8 cellular contexts compared by ENCODE assay signal in genomic region chr9:19232830-19233194, GRCh38. TPM values are rescaled to one million over a fixed set of nuclear protein-coding genes. Genes with fewer than 3 reads are reported as not detected.
DNase-seq lines count a peak whose midpoint lies in the region; ATAC-seq and TF ChIP-seq lines count a peak whose summit lies in the region.

No MANE protein-coding gene starts in this region.

- H3K27me3 ChIP-seq in BLaER1 treated with 17β-estradiol and CSF1 and Interleukin-3, amounts not matched to agents 10 nM and 100 nM: peaks cover 0 to 29% (median 23%) of the 10 kb centered on the region in 11 experiments; a peak in 19 of 22 replicates
- H3K27me3 ChIP-seq in GM23248 (replicated peaks; ENCODE audit: insufficient read depth) (no peaks in the 10 kb centered on the region), SU-DHL-6 (ENCODE audit: low read length) (no peaks in the 10 kb centered on the region), kidney epithelial cell (ENCODE audit: control insufficient read depth, insufficient read depth, low read length) (no peaks in the 10 kb centered on the region), mesendoderm (ENCODE audit: insufficient read depth, low read length, poor library complexity) (no peaks in the 10 kb centered on the region)

- no peak overlapping the region for H4K8ac ChIP-seq in mesendoderm (ENCODE audit: low read depth, low read length)

- H3K56ac ChIP-seq in mesendoderm (ENCODE audit: low read length): no peak overlapping the region

- H3K27ac ChIP-seq in BLaER1 treated with 17β-estradiol and CSF1 and Interleukin-3, amounts not matched to agents 10 nM and 100 nM: peak overlapping the region in 2 of 11 experiments; percentile 96 to 97; a peak in 2 of 22 replicates
- peak overlapping the region; percentile 88 for H3K27ac ChIP-seq in GM23248
- no peak overlapping the region for H3K27ac ChIP-seq in SU-DHL-6 (ENCODE audit: low read depth, low read length)
- no peak overlapping the region for H3K27ac ChIP-seq in mesendoderm (ENCODE audit: low read depth, low read length)

- no peaks in the 10 kb centered on the region for H3K36me3 Mint-ChIP-seq in T-helper 17 cell (ENCODE audit: low read depth)

- WGBS in GM23248 (ENCODE audit: low coverage in 1 of 2, low lambda C conversion rate in 2 of 2, missing lambda C conversion rate in 2 of 2), 2 experiments: 0 to 5% methylated on average over 1 of the region's 1 CpG
- WGBS in mesendoderm (ENCODE audit: extremely low coverage, insufficient coverage, low lambda C conversion rate): no CpG with 5 or more reads among the region's 1 CpG

- no peak overlapping the region for H2BK15ac ChIP-seq in mesendoderm (replicated peaks; ENCODE audit: low read depth)

- peaks cover 2% of the 10 kb centered on the region for H3K79me1 ChIP-seq in mesendoderm (ENCODE audit: low read length)

- H2AFZ ChIP-seq in GM23248: peak overlapping the region; percentile 82; the same call in 1 of the 2 replicates
- no peak overlapping the region for H2AFZ ChIP-seq in SU-DHL-6 (ENCODE audit: low read depth, low read length, severe bottlenecking)

- H3K27ac Mint-ChIP-seq in T-helper 17 cell: no peak overlapping the region

- H2AK5ac ChIP-seq in mesendoderm (ENCODE audit: low read length): no peak overlapping the region

- no peak overlapping the region for H2BK5ac ChIP-seq in mesendoderm (ENCODE audit: low read length)

- peaks cover 25 to 63% (median 31%) of the 10 kb centered on the region in 10 experiments for H3K4me1 ChIP-seq in BLaER1 treated with 17β-estradiol and CSF1 and Interleukin-3, amounts not matched to agents 10 nM and 100 nM
- H3K4me1 ChIP-seq in GM23248 (ENCODE audit: insufficient read depth): peaks cover 16% of the 10 kb centered on the region; the same call in 1 of the 2 replicates
- peaks cover 4% of the 10 kb centered on the region for H3K4me1 ChIP-seq in mesendoderm (ENCODE audit: control insufficient read depth, low read depth, low read length)

- no peak overlapping the region for H3K4me3 Mint-ChIP-seq in T-helper 17 cell

- in situ Hi-C loops in GM23248 (cut with MboI): no loop called here

- H3K23ac ChIP-seq in mesendoderm (ENCODE audit: low read length): no peak overlapping the region

- H4K5ac ChIP-seq in mesendoderm (ENCODE audit: low read length): no peak overlapping the region

- H3K4me3 ChIP-seq in BLaER1 treated with 17β-estradiol and CSF1 and Interleukin-3, amounts not matched to agents 10 nM and 100 nM: peak overlapping the region in 9 of 10 experiments; percentile 85 to 100 (median 95); a peak in 12 of 20 replicates
- H3K4me3 ChIP-seq in GM23248 (peak overlapping the region; percentile 94), SU-DHL-6 (ENCODE audit: insufficient read depth, low read length, poor library complexity, severe bottlenecking) (no peak overlapping the region), kidney epithelial cell (ENCODE audit: low read depth, low read length) (peak overlapping the region; percentile 77), mesendoderm (ENCODE audit: low read length) (no peak overlapping the region)

- H3K4me1 Mint-ChIP-seq in T-helper 17 cell: peaks cover 14% of the 10 kb centered on the region

- H3K9me2 ChIP-seq in GM23248 (ENCODE audit: insufficient read depth): no peaks in the 10 kb centered on the region
- no peaks in the 10 kb centered on the region for H3K9me2 ChIP-seq in SU-DHL-6 (replicated peaks; ENCODE audit: insufficient read depth, low read length)

- H3K36me3 ChIP-seq in BLaER1 treated with 17β-estradiol and CSF1 and Interleukin-3, amounts not matched to agents 10 nM and 100 nM: peaks cover 0 to 24% (median 0%) of the 10 kb centered on the region in 11 experiments; a peak in 4 of 22 replicates
- H3K36me3 ChIP-seq in GM23248 (ENCODE audit: low read depth): no peaks in the 10 kb centered on the region
- H3K36me3 ChIP-seq in SU-DHL-6 (ENCODE audit: low read length): no peaks in the 10 kb centered on the region
- H3K36me3 ChIP-seq in kidney epithelial cell (ENCODE audit: control insufficient read depth, insufficient read depth, low read length): no peaks in the 10 kb centered on the region
- H3K36me3 ChIP-seq in mesendoderm (ENCODE audit: control insufficient read depth, insufficient read depth, low read length): no peaks in the 10 kb centered on the region

- peaks cover 12 to 65% (median 52%) of the 10 kb centered on the region in 11 experiments; a peak in 20 of 22 replicates for H4K20me1 ChIP-seq in BLaER1 treated with 17β-estradiol and CSF1 and Interleukin-3, amounts not matched to agents 10 nM and 100 nM
- H4K20me1 ChIP-seq in GM23248 (ENCODE audit: insufficient read depth): no peaks in the 10 kb centered on the region; the same call in 1 of the 2 replicates
- H4K20me1 ChIP-seq in SU-DHL-6 (ENCODE audit: low read depth, low read length): peaks cover 13% of the 10 kb centered on the region; the same call in 1 of the 2 replicates

- H3K4me2 ChIP-seq in BLaER1 treated with 17β-estradiol and CSF1 and Interleukin-3, amounts not matched to agents 10 nM and 100 nM: peak overlapping the region; percentile 82 to 98 (median 90)
- peak overlapping the region; percentile 95 for H3K4me2 ChIP-seq in GM23248 (ENCODE audit: unreplicated experiment)
- peak overlapping the region; percentile 76 for H3K4me2 ChIP-seq in SU-DHL-6 (ENCODE audit: low read depth, low read length, poor library complexity, severe bottlenecking)
- H3K4me2 ChIP-seq in mesendoderm (ENCODE audit: low read length): no peak overlapping the region

- H3K9ac ChIP-seq in BLaER1 treated with 17β-estradiol and CSF1 and Interleukin-3, amounts not matched to agents 10 nM and 100 nM: peak overlapping the region in 7 of 11 experiments; percentile 8 to 99 (median 95); a peak in 10 of 22 replicates
- H3K9ac ChIP-seq in GM23248 (peak overlapping the region; percentile 95), SU-DHL-6 (ENCODE audit: low read length) (peak overlapping the region; percentile 11; the same call in 1 of the 2 replicates), mesendoderm (ENCODE audit: low read length) (no peak overlapping the region)

- no peaks in the 10 kb centered on the region for H3K27me3 Mint-ChIP-seq in T-helper 17 cell

- TF ChIP-seq CTCF in SU-DHL-6 (IDR thresholded peaks at IDR 0.05; ENCODE audit: insufficient read depth, low read length, poor library complexity, severe bottlenecking) (no peak), kidney epithelial cell (IDR thresholded peaks at IDR 0.05; ENCODE audit: insufficient read depth, low read length, poor library complexity, severe bottlenecking) (no peak)

- H3K18ac ChIP-seq in mesendoderm (ENCODE audit: low read length): no peak overlapping the region

- H3K9me3 ChIP-seq in BLaER1 treated with 17β-estradiol and CSF1 and Interleukin-3, amounts not matched to agents 10 nM and 100 nM (replicated peaks in 1 of 11): no peaks in the 10 kb centered on the region
- no peaks in the 10 kb centered on the region for H3K9me3 ChIP-seq in GM23248 (ENCODE audit: low read depth)
- no peaks in the 10 kb centered on the region for H3K9me3 ChIP-seq in SU-DHL-6 (ENCODE audit: insufficient read depth, low read length)
- no peaks in the 10 kb centered on the region for H3K9me3 ChIP-seq in T-helper 17 cell (ENCODE audit: control insufficient read depth, low read length, poor library complexity, severe bottlenecking)

- no peak overlapping the region for H3K4ac ChIP-seq in mesendoderm (ENCODE audit: low read depth, low read length)

- DNase-seq in GM23248 (peak; percentile 57), kidney epithelial cell (ENCODE audit: low read depth) (no peak), hippocampal formation (lab: John Stamatoyannopoulos, UW) (no peak), T-helper 17 cell (no peak), NCI-H187 treated with DMSO at 0.1 percent for 48 hours (lab: John Stamatoyannopoulos, UW) (no peak), mesendoderm (no peak)

- peaks cover 20% of the 10 kb centered on the region for H3F3A ChIP-seq in GM23248 (ENCODE audit: insufficient read depth)
- peaks cover 25% of the 10 kb centered on the region for H3F3A ChIP-seq in SU-DHL-6 (ENCODE audit: insufficient read depth)

- peaks cover 70% of the 10 kb centered on the region for H3K79me2 ChIP-seq in GM23248 (ENCODE audit: insufficient read depth)
- H3K79me2 ChIP-seq in SU-DHL-6 (ENCODE audit: insufficient read depth, low read length): peaks cover 36% of the 10 kb centered on the region
- peaks cover 14% of the 10 kb centered on the region for H3K79me2 ChIP-seq in mesendoderm (ENCODE audit: control insufficient read depth, insufficient read depth, low read length)

- no peak overlapping the region for H2BK120ac ChIP-seq in mesendoderm (ENCODE audit: low read depth, low read length)

- ATAC-seq in T-helper 17 cell: no peak

RNA-seq across cellular contexts. Expression of gene DENND4C, which starts 2.3 kb away (rescaled TPM):
- total RNA-seq in GM23248 (2014; rRNA removed; shearing (Covaris generic)): 28.9 and 39.8 TPM in 2 replicates
- 11.8 and 11.9 TPM in 2 replicates for polyA plus RNA-seq in GM23248 (2016; fragmentation: Nextera tagmentation; extraction: Ambion mirVana)
- total RNA-seq in kidney epithelial cell (41.7 and 44.0 TPM in 2 replicates), T-helper 17 cell (10 to 100 TPM; 49.4 to 54.4 TPM)
- 4.2 TPM for polyA plus RNA-seq in mesendoderm (2013, experiment 1 of 2)
- polyA plus RNA-seq in mesendoderm (2013, experiment 2 of 2): 4.1 TPM

Comparison
In these comparisons a context has a peak if more than half of its experiments do, and no peak if none do; other contexts are left out.
1. H3K4me3 ChIP-seq: peak in BLaER1 treated with 17β-estradiol and CSF1 and Interleukin-3, amounts not matched to agents 10 nM and 100 nM (9 of 10), GM23248 (single experiment) and kidney epithelial cell (single experiment); none in SU-DHL-6 (single experiment) and mesendoderm (single experiment).